Comparison of ENCODE assay signal across 1 cellular context in genomic region chr2:98015681-98016080, GRCh38.
TF ChIP-seq lines count a peak whose summit lies in the region.

No MANE protein-coding gene starts in this region.

TF ChIP-seq in K562, 482 proteins besides CTCF, POLR2A, EP300 and RAD21 (continued from another document):
- TF ChIP-seq E4F1 (CRISPR knock-in tag; IDR thresholded peaks at IDR 0.05; ENCODE audit: borderline replicate concordance) (no peak), DEAF1 (CRISPR knock-in tag; IDR thresholded peaks at IDR 0.05) (no peak), TRIM24 (IDR thresholded peaks at IDR 0.05) (no peak), SMAD3 (CRISPR knock-in tag; conservative IDR thresholded peaks at IDR 0.05) (no peak), SNRNP70 (optimal IDR thresholded peaks at IDR 0.05; ENCODE audit: low read depth, low read length) (no peak), EHMT2 (IDR thresholded peaks at IDR 0.05) (no peak)
